8 cellular contexts compared by ENCODE assay signal in genomic region chr3:67790043-67790442, GRCh38.
DNase-seq lines count a peak whose midpoint lies in the region; ATAC-seq and TF ChIP-seq lines count a peak whose summit lies in the region.

No MANE protein-coding gene starts in this region.

- H3K36me3 ChIP-seq in SK-N-MC (ENCODE audit: insufficient read depth, low read length) = no peaks in the 10 kb centered on the region
- no peaks in the 10 kb centered on the region for H3K36me3 ChIP-seq in iPS DF 6.9 (ENCODE audit: control insufficient read depth, insufficient read depth, low read length)

- no peak overlapping the region for H3K27ac ChIP-seq in C4-2B
- H3K27ac ChIP-seq in SK-N-MC = no peak overlapping the region
- no peak overlapping the region for H3K27ac ChIP-seq in iPS DF 6.9 (ENCODE audit: low read length)

- ATAC-seq in GM19025 (IDR thresholded peaks at IDR 0.05; ENCODE audit: low read depth, unreplicated experiment) = peak; percentile 84
- peak; percentile 92 for ATAC-seq in HG03378 (IDR thresholded peaks at IDR 0.05; ENCODE audit: unreplicated experiment)
- peak; percentile 77 to 87 for ATAC-seq in activated naive CD4-positive, alpha-beta T cell treated with anti-CD3 and anti-CD28 coated beads, Interleukin-2, amount 50 U/mL, for 72 hours

- no peaks in the 10 kb centered on the region for H3K4me1 ChIP-seq in iPS DF 6.9 (ENCODE audit: control insufficient read depth, insufficient read depth, low read length)

- peaks cover 2% of the 10 kb centered on the region for H3K27me3 ChIP-seq in iPS DF 6.9 (ENCODE audit: control insufficient read depth, insufficient read depth, low read length)

- peaks cover 9 to 12% of the 10 kb centered on the region in 2 donors for H3K36me3 Mint-ChIP-seq in activated naive CD4-positive, alpha-beta T cell treated with anti-CD3 and anti-CD28 coated beads, Interleukin-2, amount 50 U/mL, for 72 hours

- H3K9me3 Mint-ChIP-seq in activated naive CD4-positive, alpha-beta T cell treated with anti-CD3 and anti-CD28 coated beads, Interleukin-2, amount 50 U/mL, for 72 hours = peaks cover 8 to 13% of the 10 kb centered on the region in 2 donors

- no peaks in the 10 kb centered on the region for H3K9me3 ChIP-seq in SK-N-MC (ENCODE audit: low read depth, low read length)
- H3K9me3 ChIP-seq in iPS DF 6.9 (ENCODE audit: control insufficient read depth, insufficient read depth, low read length) = no peaks in the 10 kb centered on the region

- no peak overlapping the region for H3K9ac ChIP-seq in SK-N-MC (ENCODE audit: insufficient read length)

- no peak overlapping the region for H3K4me3 ChIP-seq in SK-N-MC
- H3K4me3 ChIP-seq in iPS DF 6.9 (ENCODE audit: low read length) = no peak overlapping the region

- DNase-seq in SK-N-MC (ENCODE audit: low read depth, low spot score) (peak; percentile 3), iPS DF 6.9 (ENCODE audit: low read depth, low spot score) (peak; percentile 45), OCI-M2 (lab: John Stamatoyannopoulos, UW; ENCODE audit: unreplicated experiment) (no peak)
- peak; percentile 59 to 64 for DNase-seq in activated naive CD4-positive, alpha-beta T cell treated with anti-CD3 and anti-CD28 coated beads, Interleukin-2, amount 50 U/mL, for 72 hours (ENCODE audit: low spot score in 2 of 2)
- DNase-seq in stimulated activated CD4-positive, alpha-beta T cell treated with anti-CD3 and anti-CD28 coated beads, Interleukin-4, amount 100 ng/mL, for 24 hours = peak; percentile 62

- peak; percentile 67 for TF ChIP-seq CTCF in C4-2B (conservative IDR thresholded peaks at IDR 0.05)

- no CpG with 5 or more reads among the region's 2 CpGs for WGBS in iPS DF 6.9 (ENCODE audit: insufficient coverage, insufficient read length)

- H3K27ac Mint-ChIP-seq in activated naive CD4-positive, alpha-beta T cell treated with anti-CD3 and anti-CD28 coated beads, Interleukin-2, amount 50 U/mL, for 72 hours = no peak overlapping the region
